Comparison of ENCODE assay signal across 20 cellular contexts in genomic region chr2:168748461-168748860, GRCh38. TPM values are rescaled to one million over a fixed set of nuclear protein-coding genes. Genes with fewer than 3 reads are reported as not detected.
DNase-seq lines count a peak whose midpoint lies in the region; ATAC-seq and TF ChIP-seq lines count a peak whose summit lies in the region.
"Had no signal": no experiment of that assay in that cellular context is flagged by ENCODE, and none has a peak within 500 bp of the region (broad histone marks: within the 10 kb centered on the region; RNA-seq: fewer than 3 reads in every experiment).

No MANE protein-coding gene starts in this region.

- H2BK15ac ChIP-seq in H9 (ENCODE audit: low read depth, low read length) = no peak overlapping the region

- H3K27me3 ChIP-seq in CD4-positive, alpha-beta T cell (ENCODE audit: control insufficient read depth, insufficient read depth, low read length) = no peaks in the 10 kb centered on the region
- no peaks in the 10 kb centered on the region for H3K27me3 ChIP-seq in H9 (ENCODE audit: insufficient read depth, low read length)
- no peaks in the 10 kb centered on the region for H3K27me3 ChIP-seq in naive thymus-derived CD4-positive, alpha-beta T cell (ENCODE audit: control insufficient read depth in 2 of 2, insufficient read depth in 2 of 2, low read length in 2 of 2)
- H3K27me3 ChIP-seq: BLaER1 treated with 17β-estradiol and CSF1 and Interleukin-3, amounts not matched to agents 10 nM and 100 nM had no signal

- POLR2A ChIA-PET in CD4-positive, alpha-beta T cell (lab: Charles Lee) = no interaction called here
- POLR2A ChIA-PET in T-cell (lab: Charles Lee) = no interaction called here
- POLR2A ChIA-PET in naive thymus-derived CD4-positive, alpha-beta T cell (lab: Charles Lee) = interaction anchor here (0.7 kb wide), 1 partner anchor 244 kb away, joined by 3 read pairs; no protein-coding TSS in a partner anchor

- no peak overlapping the region for H2AK5ac ChIP-seq in H9 (ENCODE audit: insufficient read length, low read length)

- no peak overlapping the region for H4K8ac ChIP-seq in H9 (replicated peaks; ENCODE audit: insufficient read length, low read depth, low read length)

- H3K56ac ChIP-seq in H9 (ENCODE audit: insufficient read length, low read depth, low read length) = no peak overlapping the region

- H3K9me3 Mint-ChIP-seq in CD4-positive, alpha-beta T cell = no peaks in the 10 kb centered on the region
- H3K9me3 Mint-ChIP-seq in H9 = no peaks in the 10 kb centered on the region
- no peaks in the 10 kb centered on the region for H3K9me3 Mint-ChIP-seq in T-cell
- peaks cover 0 to 6% (median 0%) of the 10 kb centered on the region in 11 donors for H3K9me3 Mint-ChIP-seq in naive thymus-derived CD4-positive, alpha-beta T cell
- H3K9me3 Mint-ChIP-seq: IgD-negative memory B cell had no signal

- no peak overlapping the region for H3K23ac ChIP-seq in H9 (ENCODE audit: insufficient read length, low read depth, low read length)

- whole genome bisulfite sequencing in H9 (ENCODE audit: extremely low coverage, insufficient read length, low lambda C conversion rate) = no CpG with 5 or more reads among the region's 5 CpGs

- no peaks in the 10 kb centered on the region for H4K20me1 ChIP-seq in H9 (ENCODE audit: control insufficient read depth, insufficient read depth, insufficient read length)

- H3K79me1 ChIP-seq in H9 (ENCODE audit: insufficient read depth, low read depth, low read length, poor library complexity, severe bottlenecking) = no peaks in the 10 kb centered on the region

- H3K14ac ChIP-seq in H9 (ENCODE audit: insufficient read depth, low read length) = no peak overlapping the region

- H3K23me2 ChIP-seq in H9 (ENCODE audit: insufficient read length, low read depth, low read length, poor library complexity, severe bottlenecking) = no peaks in the 10 kb centered on the region

- no peak for ATAC-seq in CD4-positive, alpha-beta T cell (ENCODE audit: poor library complexity)
- ATAC-seq in T-cell (replicated peaks in 1 of 4) (no peak), HG03342 (IDR thresholded peaks at IDR 0.05; ENCODE audit: unreplicated experiment) (no peak), HG03139 (IDR thresholded peaks at IDR 0.05; ENCODE audit: unreplicated experiment) (no peak)
- no peak for ATAC-seq in naive thymus-derived CD4-positive, alpha-beta T cell
- ATAC-seq: A549 had no signal

- no peak overlapping the region for H3K18ac ChIP-seq in H9 (ENCODE audit: insufficient read length, low read depth, low read length)

- no peak overlapping the region for H2BK120ac ChIP-seq in H9 (ENCODE audit: low read depth, low read length, poor library complexity, severe bottlenecking)

- no peaks in the 10 kb centered on the region for H3K27me3 Mint-ChIP-seq in CD4-positive, alpha-beta T cell
- H3K27me3 Mint-ChIP-seq in H9 (ENCODE audit: low read depth) (no peaks in the 10 kb centered on the region), T-cell (no peaks in the 10 kb centered on the region)
- H3K27me3 Mint-ChIP-seq in naive thymus-derived CD4-positive, alpha-beta T cell = no peaks in the 10 kb centered on the region
- H3K27me3 Mint-ChIP-seq: IgD-negative memory B cell had no signal

- peaks cover 6% of the 10 kb centered on the region for H3K36me3 Mint-ChIP-seq in CD4-positive, alpha-beta T cell (ENCODE audit: low read depth)
- H3K36me3 Mint-ChIP-seq in H9 (ENCODE audit: insufficient read depth in 1 of 3, low read depth in 3 of 3) (no peaks in the 10 kb centered on the region), T-cell (peaks cover 21% of the 10 kb centered on the region)
- H3K36me3 Mint-ChIP-seq in naive thymus-derived CD4-positive, alpha-beta T cell = peaks cover 0 to 29% (median 19%) of the 10 kb centered on the region in 5 donors

- no peak overlapping the region for H2BK12ac ChIP-seq in H9 (ENCODE audit: insufficient read length, low read depth, low read length)

- H3K27ac Mint-ChIP-seq in CD4-positive, alpha-beta T cell = peak overlapping the region; percentile 84
- H3K27ac Mint-ChIP-seq in H9 = peak overlapping the region; percentile 21 to 42 (median 23); a peak in 3 of 7 replicates
- peak overlapping the region; percentile 93 to 94 for H3K27ac Mint-ChIP-seq in T-cell
- H3K27ac Mint-ChIP-seq in naive thymus-derived CD4-positive, alpha-beta T cell = peak overlapping the region in 8 of 9 donors; percentile 65 to 92 (median 84)

- H3K9ac ChIP-seq in H9 (ENCODE audit: extremely low read depth, insufficient read length, low read length) = no peak overlapping the region
- H3K9ac ChIP-seq: BLaER1 treated with 17β-estradiol and CSF1 and Interleukin-3, amounts not matched to agents 10 nM and 100 nM had no signal

- H3K27ac ChIP-seq in CD4-positive, alpha-beta T cell (ENCODE audit: low read depth, low read length) = no peak overlapping the region
- H3K27ac ChIP-seq in H9 (ENCODE audit: insufficient read length, low read depth, low read length) = no peak overlapping the region
- no peak overlapping the region for H3K27ac ChIP-seq in naive thymus-derived CD4-positive, alpha-beta T cell (ENCODE audit: low read depth, low read length)
- H3K27ac ChIP-seq: A549; BLaER1 treated with 17β-estradiol and CSF1 and Interleukin-3, amounts not matched to agents 10 nM and 100 nM had no signal

- no peak overlapping the region for H2BK5ac ChIP-seq in H9 (ENCODE audit: insufficient read length, low read length)

- no peak for TF ChIP-seq CTCF in CD4-positive, alpha-beta T cell (IDR thresholded peaks at IDR 0.05)
- no peak for TF ChIP-seq CTCF in H9 (conservative IDR thresholded peaks at IDR 0.05)

- H3K4me2 ChIP-seq in H9 (ENCODE audit: insufficient read depth, insufficient read length, low read length) = no peak overlapping the region
- H3K4me2 ChIP-seq: A549; BLaER1 treated with 17β-estradiol and CSF1 and Interleukin-3, amounts not matched to agents 10 nM and 100 nM had no signal

- no peak overlapping the region for H4K91ac ChIP-seq in H9 (ENCODE audit: insufficient read length, low read depth, low read length)

- H2AFZ ChIP-seq in H9 (ENCODE audit: low read length) = no peak overlapping the region

- CTCF ChIA-PET in CD4-positive, alpha-beta T cell (lab: Charles Lee) = no interaction called here
- CTCF ChIA-PET in T-cell (lab: Charles Lee) = no interaction called here
- CTCF ChIA-PET in naive thymus-derived CD4-positive, alpha-beta T cell (lab: Charles Lee) = interaction anchor here (0.8 kb wide), 1 partner anchor 10 kb away, joined by 3 read pairs; no protein-coding TSS in a partner anchor

- no peaks in the 10 kb centered on the region for H3K9me3 ChIP-seq in CD4-positive, alpha-beta T cell (ENCODE audit: control insufficient read depth, low read length)
- H3K9me3 ChIP-seq in H9 (ENCODE audit: control insufficient read depth, low read depth, low read length) = no peaks in the 10 kb centered on the region
- H3K9me3 ChIP-seq in naive thymus-derived CD4-positive, alpha-beta T cell (ENCODE audit: control insufficient read depth in 2 of 3, low read length in 3 of 3) = no peaks in the 10 kb centered on the region
- H3K9me3 ChIP-seq: A549; BLaER1 treated with 17β-estradiol and CSF1 and Interleukin-3, amounts not matched to agents 10 nM and 100 nM had no signal

- no peak overlapping the region for H3K4ac ChIP-seq in H9 (ENCODE audit: low read depth, low read length)

- H3K4me3 Mint-ChIP-seq in CD4-positive, alpha-beta T cell = no peak overlapping the region
- H3K4me3 Mint-ChIP-seq in H9 (no peak overlapping the region), T-cell (peak overlapping the region in 1 of 3 donors; percentile 42)
- peak overlapping the region in 3 of 10 donors; percentile 23 to 65 (median 25) for H3K4me3 Mint-ChIP-seq in naive thymus-derived CD4-positive, alpha-beta T cell
- H3K4me3 Mint-ChIP-seq: IgD-negative memory B cell had no signal

- no peaks in the 10 kb centered on the region for H3K36me3 ChIP-seq in naive thymus-derived CD4-positive, alpha-beta T cell (ENCODE audit: control insufficient read depth in 2 of 3, insufficient read depth in 3 of 3, low read length in 3 of 3)

- intact Hi-C loops in CD4-positive, alpha-beta T cell (cut with DNase I, micrococcal nuclease) = no loop called here
- intact Hi-C loops in naive thymus-derived CD4-positive, alpha-beta T cell (cut with micrococcal nuclease) = no loop called here

- peaks cover 60% of the 10 kb centered on the region for H3K4me1 Mint-ChIP-seq in CD4-positive, alpha-beta T cell (ENCODE audit: low read depth)
- H3K4me1 Mint-ChIP-seq in H9 = peaks cover 18 to 28% of the 10 kb centered on the region in 2 experiments
- peaks cover 58 to 69% (median 59%) of the 10 kb centered on the region in 3 donors for H3K4me1 Mint-ChIP-seq in T-cell
- H3K4me1 Mint-ChIP-seq in naive thymus-derived CD4-positive, alpha-beta T cell = peaks cover 29 to 76% (median 66%) of the 10 kb centered on the region in 7 donors

- no peak overlapping the region for H2BK20ac ChIP-seq in H9 (ENCODE audit: low read depth, low read length, poor library complexity, severe bottlenecking)

- no peak for DNase-seq in CD4-positive, alpha-beta T cell
- DNase-seq in H9 = no peak
- no peak for DNase-seq in T-cell
- no peak for DNase-seq in naive thymus-derived CD4-positive, alpha-beta T cell
- no peak for DNase-seq in NCI-H2227 treated with DMSO at 0.1 percent for 48 hours (lab: John Stamatoyannopoulos, UW)
- DNase-seq in HT-29 (ENCODE audit: low spot score) = no peak
- DNase-seq: NCI-H1436, NCI-H2029 treated with DMSO at 0.1 percent for 48 hours, NCI-H345, NCI-H526 treated with DMSO at 0.1 percent for 48 hours, OCI-M1, RPMI8226, SIG-M5 had no signal

- no peak overlapping the region for H3T11ph ChIP-seq in H9 (ENCODE audit: low read length)

- no peaks in the 10 kb centered on the region for H3K79me2 ChIP-seq in H9 (ENCODE audit: insufficient read depth, low read length)

- no peaks in the 10 kb centered on the region; the same call in 1 of the 2 replicates for H3K4me1 ChIP-seq in H9 (ENCODE audit: insufficient read depth, low read length)
- H3K4me1 ChIP-seq in naive thymus-derived CD4-positive, alpha-beta T cell (ENCODE audit: control insufficient read depth in 2 of 2, insufficient read depth in 2 of 2, low read length in 2 of 2) = peaks cover 23 to 47% of the 10 kb centered on the region in 2 donors
- H3K4me1 ChIP-seq: A549 had no signal

- H4K5ac ChIP-seq in H9 (ENCODE audit: insufficient read length, low read depth, low read length) = no peak overlapping the region

- H3K4me3 ChIP-seq in naive thymus-derived CD4-positive, alpha-beta T cell (ENCODE audit: low read length) = no peak overlapping the region
- H3K4me3 ChIP-seq: A549; BLaER1 treated with 17β-estradiol and CSF1 and Interleukin-3, amounts not matched to agents 10 nM and 100 nM had no signal

RNA-seq across cellular contexts. Expression of gene NOSTRIN, which starts 54.0 kb away (rescaled TPM):
- 1 to 10 TPM in 1 of 2 experiments, under 1 TPM in 1; 0.92 to 1.0 TPM for total RNA-seq in CD4-positive, alpha-beta T cell
- total RNA-seq in H9 (2021) (not detected in 2 replicates), T-cell (under 1 TPM in 4 of 5 donors, not detected in 1; 0.13 to 0.82 (median 0.45) TPM)
- total RNA-seq in naive thymus-derived CD4-positive, alpha-beta T cell = under 1 TPM in 2 of 5 experiments, not detected in 3; 0.32 to 0.73 TPM
- polyA plus RNA-seq in naive thymus-derived CD4-positive, alpha-beta T cell = not detected
- total RNA-seq in HT-29 (2014; rRNA removed; shearing (Covaris generic)) = 5.1 and 5.6 TPM in 2 replicates
- total RNA-seq: HT1080, LHCN-M2 had no signal
- polyA plus RNA-seq: IgD-negative memory B cell had no signal

Comparison
In these comparisons a context has a peak if more than half of its experiments do, and no peak if none do; other contexts are left out.
1. H3K27ac Mint-ChIP-seq: peak in every context shown above with its lines; median percentile 94 in T-cell; 84 in CD4-positive, alpha-beta T cell; 84 in naive thymus-derived CD4-positive, alpha-beta T cell; 23 in H9.